In genomic region chr1:27869719-27870085, GRCh38 we compare ENCODE assay signal across 11 cellular contexts. TPM values are rescaled to one million over a fixed set of nuclear protein-coding genes. Genes with fewer than 3 reads are reported as not detected.
DNase-seq lines count a peak whose midpoint lies in the region; ATAC-seq and TF ChIP-seq lines count a peak whose summit lies in the region.
"Had no signal": no experiment of that assay in that cellular context is flagged by ENCODE, and none has a peak within 500 bp of the region (broad histone marks: within the 10 kb centered on the region; RNA-seq: fewer than 3 reads in every experiment).

No MANE protein-coding gene starts in this region.

- peak overlapping the region; percentile 81 for H3K4me3 Mint-ChIP-seq in CD4-positive, alpha-beta T cell
- H3K4me3 Mint-ChIP-seq in activated naive CD8-positive, alpha-beta T cell treated with anti-CD3 and anti-CD28 coated beads for 36 hours, result peak overlapping the region; percentile 66
- H3K4me3 Mint-ChIP-seq in natural killer cell, result peak overlapping the region; percentile 73

- H3K9me3 ChIP-seq in CD4-positive, alpha-beta T cell (ENCODE audit: control insufficient read depth, low read length), result no peaks in the 10 kb centered on the region
- H3K9me3 ChIP-seq: heart left ventricle had no signal

- TF ChIP-seq CTCF in CD4-positive, alpha-beta T cell (IDR thresholded peaks at IDR 0.05), result no peak
- no peak for TF ChIP-seq CTCF in natural killer cell (IDR thresholded peaks at IDR 0.05)

- peak overlapping the region; percentile 93 for H3K27ac Mint-ChIP-seq in CD4-positive, alpha-beta T cell
- peak overlapping the region; percentile 91 for H3K27ac Mint-ChIP-seq in activated naive CD8-positive, alpha-beta T cell treated with anti-CD3 and anti-CD28 coated beads for 36 hours
- H3K27ac Mint-ChIP-seq in natural killer cell, result peak overlapping the region; percentile 91 to 94

- H3K9me3 Mint-ChIP-seq in CD4-positive, alpha-beta T cell, result no peaks in the 10 kb centered on the region
- H3K9me3 Mint-ChIP-seq in activated naive CD8-positive, alpha-beta T cell treated with anti-CD3 and anti-CD28 coated beads for 36 hours, result no peaks in the 10 kb centered on the region
- no peaks in the 10 kb centered on the region for H3K9me3 Mint-ChIP-seq in natural killer cell

- H3K36me3 Mint-ChIP-seq in CD4-positive, alpha-beta T cell (ENCODE audit: low read depth), result peaks cover 8% of the 10 kb centered on the region
- H3K36me3 Mint-ChIP-seq in activated naive CD8-positive, alpha-beta T cell treated with anti-CD3 and anti-CD28 coated beads for 36 hours, result no peaks in the 10 kb centered on the region
- H3K36me3 Mint-ChIP-seq in natural killer cell, result no peaks in the 10 kb centered on the region

- POLR2A ChIA-PET in CD4-positive, alpha-beta T cell (lab: Charles Lee), result interaction anchor here (1.0 to 1.7 kb wide), 7 partner anchors 18 to 712 kb away, joined by 3 to 6 read pairs (median 5); partner anchors contain the start of genes EYA3 and XKR8

- CTCF ChIA-PET in CD4-positive, alpha-beta T cell (lab: Charles Lee), result interaction anchor here (1.1 to 1.4 kb wide), 2 partner anchors 12 to 91 kb away, joined by 3 to 5 read pairs; no protein-coding TSS in a partner anchor

- DNase-seq in CD4-positive, alpha-beta T cell, result no peak
- no peak for DNase-seq in Jurkat, Clone E6-1 (ENCODE audit: low read depth, low spot score)
- DNase-seq in activated naive CD8-positive, alpha-beta T cell treated with anti-CD3 and anti-CD28 coated beads for 36 hours, result no peak
- DNase-seq in natural killer cell (no peak), NCI-H128 (lab: John Stamatoyannopoulos, UW; ENCODE audit: unreplicated experiment) (no peak)
- no peak for DNase-seq in activated effector memory CD4-positive, alpha-beta T cell treated with Interleukin-2 at 50 U/mL for 16 hours
- DNase-seq in central memory CD4-positive, alpha-beta T cell, result no peak
- DNase-seq: NCI-H1694, NCI-H69 had no signal

- H3K27me3 ChIP-seq in CD4-positive, alpha-beta T cell (ENCODE audit: control insufficient read depth, insufficient read depth, low read length), result no peaks in the 10 kb centered on the region

- H3K27me3 Mint-ChIP-seq in CD4-positive, alpha-beta T cell, result no peaks in the 10 kb centered on the region
- H3K27me3 Mint-ChIP-seq in activated naive CD8-positive, alpha-beta T cell treated with anti-CD3 and anti-CD28 coated beads for 36 hours, result no peaks in the 10 kb centered on the region
- H3K27me3 Mint-ChIP-seq in natural killer cell (ENCODE audit: low read depth in 2 of 2), result no peaks in the 10 kb centered on the region

- H3K4me1 Mint-ChIP-seq in CD4-positive, alpha-beta T cell (ENCODE audit: low read depth), result peaks cover 36% of the 10 kb centered on the region
- peaks cover 25% of the 10 kb centered on the region for H3K4me1 Mint-ChIP-seq in activated naive CD8-positive, alpha-beta T cell treated with anti-CD3 and anti-CD28 coated beads for 36 hours
- H3K4me1 Mint-ChIP-seq in natural killer cell, result peaks cover 29 to 44% of the 10 kb centered on the region in 2 donors

- no peak for ATAC-seq in CD4-positive, alpha-beta T cell (ENCODE audit: poor library complexity)
- no peak for ATAC-seq in natural killer cell
- no peak for ATAC-seq in HG02870 (IDR thresholded peaks at IDR 0.05; ENCODE audit: unreplicated experiment)

- peak overlapping the region; percentile 66 for H3K4me3 ChIP-seq in Jurkat, Clone E6-1 (ENCODE audit: low read length)

- H3K27ac ChIP-seq in CD4-positive, alpha-beta T cell (ENCODE audit: low read depth, low read length), result peak overlapping the region; percentile 54

- intact Hi-C loops in CD4-positive, alpha-beta T cell (cut with DNase I, micrococcal nuclease), result no loop called here
- intact Hi-C loops in natural killer cell (cut with micrococcal nuclease), result loop anchor here (5.0 kb wide), 1 partner anchor 123 kb away; no protein-coding TSS in a partner anchor

RNA-seq across cellular contexts. Expression of gene THEMIS2, which starts 2.6 kb away (rescaled TPM):
- 10 to 100 TPM; 20.2 to 21.6 TPM for total RNA-seq in CD4-positive, alpha-beta T cell
- polyA plus RNA-seq in Jurkat, Clone E6-1 (2012; ENCODE audit: insufficient read depth, insufficient read length), result not detected
- 10 to 100 TPM; 18.9 to 19.6 TPM for total RNA-seq in activated naive CD8-positive, alpha-beta T cell treated with anti-CD3 and anti-CD28 coated beads for 36 hours
- 100 to 1,000 TPM; 104 to 234 (median 122) TPM for total RNA-seq in natural killer cell

RNA-seq across cellular contexts. Expression of gene PPP1R8, which starts 39.1 kb away (rescaled TPM):
- 10 to 100 TPM; 14.8 to 15.7 TPM for total RNA-seq in CD4-positive, alpha-beta T cell
- 70.5 TPM for polyA plus RNA-seq in Jurkat, Clone E6-1 (2012; ENCODE audit: insufficient read depth, insufficient read length)
- total RNA-seq in activated naive CD8-positive, alpha-beta T cell treated with anti-CD3 and anti-CD28 coated beads for 36 hours, result 10 to 100 TPM; 60.0 to 70.5 TPM
- total RNA-seq in natural killer cell, result 10 to 100 TPM; 25.6 to 36.4 (median 28.0) TPM

RNA-seq across cellular contexts. Expression of gene RPA2, which starts 44.7 kb away (rescaled TPM):
- total RNA-seq in CD4-positive, alpha-beta T cell, result 1 to 10 TPM; 7.0 to 7.5 TPM
- 156 TPM for polyA plus RNA-seq in Jurkat, Clone E6-1 (2012; ENCODE audit: insufficient read depth, insufficient read length)
- total RNA-seq in activated naive CD8-positive, alpha-beta T cell treated with anti-CD3 and anti-CD28 coated beads for 36 hours, result 100 to 1,000 TPM in 1 of 2 experiments, 10 to 100 TPM in 1; 89.4 to 102 TPM
- total RNA-seq in natural killer cell, result 10 to 100 TPM; 40.6 to 60.1 (median 50.1) TPM

Comparison
In these comparisons a context has a peak if more than half of its experiments do, and no peak if none do; other contexts are left out.
1. RNA of gene THEMIS2, which starts 2.6 kb away (total RNA-seq): 104 to 234 TPM in natural killer cell; 20.2 to 21.6 TPM in CD4-positive, alpha-beta T cell and 18.9 to 19.6 TPM in activated naive CD8-positive, alpha-beta T cell treated with anti-CD3 and anti-CD28 coated beads for 36 hours; every median in the first group is over 4 times any median in the second.
2. RNA of gene RPA2, which starts 44.7 kb away (total RNA-seq): 89.4 to 102 TPM in activated naive CD8-positive, alpha-beta T cell treated with anti-CD3 and anti-CD28 coated beads for 36 hours and 40.6 to 60.1 TPM in natural killer cell; 7.0 to 7.5 TPM in CD4-positive, alpha-beta T cell; every median in the first group is over 4 times any median in the second.
3. Peak in every context shown above with its lines, with median percentiles within 50 percentile points of each other: H3K27ac Mint-ChIP-seq and H3K4me3 Mint-ChIP-seq.